In the genomic region with DNA sequence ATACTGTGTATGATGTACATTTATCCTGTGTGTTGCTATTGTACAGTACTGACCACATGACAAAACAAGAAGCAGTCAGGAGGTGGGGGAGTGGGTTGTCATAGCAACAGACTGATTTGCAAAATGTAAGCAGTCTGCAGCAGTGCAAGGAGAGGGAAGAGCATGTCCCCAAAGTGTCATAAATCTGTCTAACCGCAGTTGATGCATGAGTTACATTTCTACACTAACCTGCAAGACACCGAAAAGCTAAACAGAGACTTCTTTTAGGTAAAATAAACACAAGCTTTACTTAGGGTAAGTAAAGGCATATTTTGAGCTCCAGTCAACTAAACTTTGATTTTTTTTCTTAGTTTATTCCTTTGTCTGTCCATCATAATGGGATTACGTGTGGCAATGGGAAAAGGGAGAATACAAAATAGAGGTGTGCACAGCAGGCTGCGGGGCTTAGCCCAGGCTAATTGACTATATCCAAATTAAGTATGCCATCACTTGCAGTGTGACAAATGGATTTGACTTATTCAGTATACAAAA, we compare ENCODE assay signal across 13 cellular contexts.
DNase-seq lines count a peak whose midpoint lies in the region; ATAC-seq, FAIRE-seq and TF ChIP-seq lines count a peak whose summit lies in the region.
"Had no signal": no experiment of that assay in that cellular context is flagged by ENCODE, and none has a peak within 500 bp of the region (broad histone marks: within the 10 kb centered on the region; RNA-seq: fewer than 3 reads in every experiment).

No MANE protein-coding gene starts in this region.

- BruUV-seq in PC-9 (replicated peaks; lab: Mats Ljungman, UMichigan), result no TSS peak

- H3K27me3 Mint-ChIP-seq in astrocyte (ENCODE audit: low read depth, unreplicated experiment) (peaks cover 3% of the 10 kb centered on the region), naive B cell (peaks cover 26 to 33% (median 32%) of the 10 kb centered on the region in 3 donors)

- H3K9ac ChIP-seq in astrocyte (ENCODE audit: low read length), result peak overlapping the region; percentile 21

- H3K79me2 ChIP-seq in astrocyte (ENCODE audit: insufficient read depth, low read length) (no peaks in the 10 kb centered on the region), PC-9 (ENCODE audit: low read depth) (no peaks in the 10 kb centered on the region)

- H3K4me3 ChIP-seq in astrocyte (ENCODE audit: insufficient read depth, low read depth, low read length) (no peak overlapping the region), PC-9 (no peak overlapping the region), heart left ventricle (no peak overlapping the region)
- H3K4me3 ChIP-seq: upper lobe of left lung had no signal

- H3K9me3 ChIP-seq in astrocyte (ENCODE audit: insufficient read depth, low read depth, low read length) (no peaks in the 10 kb centered on the region), PC-9 (ENCODE audit: insufficient read depth, low read depth) (no peaks in the 10 kb centered on the region), heart left ventricle (no peaks in the 10 kb centered on the region)
- H3K9me3 ChIP-seq: upper lobe of left lung had no signal

- no peak overlapping the region for H3K27ac ChIP-seq in astrocyte (ENCODE audit: low read depth, low read length)
- H3K27ac ChIP-seq in PC-9, result no peak overlapping the region
- H3K27ac ChIP-seq in heart left ventricle, result peak overlapping the region in 1 of 12 donors; percentile 33

- H4K20me1 ChIP-seq in astrocyte (ENCODE audit: insufficient read depth, low read length) (peaks cover 4% of the 10 kb centered on the region), PC-9 (ENCODE audit: insufficient read depth) (no peaks in the 10 kb centered on the region)

- H2AFZ ChIP-seq in astrocyte (ENCODE audit: low read depth, low read length) (no peak overlapping the region), PC-9 (no peak overlapping the region)

- H3K4me1 Mint-ChIP-seq in astrocyte (ENCODE audit: low read depth, unreplicated experiment) (peaks cover 14% of the 10 kb centered on the region), naive B cell (peaks cover 0 to 5% (median 2%) of the 10 kb centered on the region in 3 donors)

- H3K4me3 Mint-ChIP-seq in astrocyte (ENCODE audit: unreplicated experiment) (no peak overlapping the region), naive B cell (no peak overlapping the region)

- H3K27me3 ChIP-seq in astrocyte (ENCODE audit: insufficient read depth, low read length) (no peaks in the 10 kb centered on the region), PC-9 (ENCODE audit: insufficient read depth, low read depth) (no peaks in the 10 kb centered on the region), heart left ventricle (peaks cover 0 to 9% (median 0%) of the 10 kb centered on the region in 9 donors)

- TF ChIP-seq CTCF in astrocyte (IDR thresholded peaks at IDR 0.05; ENCODE audit: insufficient read depth, low read depth, low read length), result no peak
- TF ChIP-seq CTCF in PC-9 (conservative IDR thresholded peaks at IDR 0.05), result no peak
- TF ChIP-seq CTCF in heart left ventricle (IDR thresholded peaks at IDR 0.05), result no peak

- CTCF ChIA-PET in PC-9 (lab: Charles Lee), result no interaction called here

- DNase-seq in EL (peak; percentile 57), NAMALWA (ENCODE audit: low spot score) (peak; percentile 35), astrocyte (ENCODE audit: low read depth) (peak; percentile 71), naive B cell (no peak), NK-92 (lab: John Stamatoyannopoulos, UW; ENCODE audit: unreplicated experiment) (no peak), PC-9 (no peak), HuH-7.5 (ENCODE audit: low spot score) (no peak), heart left ventricle (no peak)
- DNase-seq: activated naive CD4-positive, alpha-beta T cell treated with Interleukin-2 at 50 U/mL for 16 hours; GDM1; NCI-H226; stimulated activated CD4-positive, alpha-beta T cell treated with anti-CD3 and anti-CD28 coated beads, Interleukin-4, amount 100 ng/mL, for 24 hours; upper lobe of left lung had no signal

- 79 to 81% (median 80%) methylated on average over 4 of the region's 4 CpGs for WGBS in heart left ventricle, 4 donors

- H3K4me2 ChIP-seq in astrocyte (ENCODE audit: low read length) (no peak overlapping the region), PC-9 (no peak overlapping the region)

- H3F3A ChIP-seq in PC-9 (ENCODE audit: insufficient read depth, low read depth), result no peaks in the 10 kb centered on the region

- H3K27ac Mint-ChIP-seq in astrocyte (ENCODE audit: unreplicated experiment), result peak overlapping the region; percentile 22
- H3K27ac Mint-ChIP-seq in naive B cell, result no peak overlapping the region

- no peak for TF ChIP-seq POLR2A in heart left ventricle (IDR thresholded peaks at IDR 0.05)

- H3K9me2 ChIP-seq in PC-9 (ENCODE audit: insufficient read depth), result no peaks in the 10 kb centered on the region

- peaks cover 10% of the 10 kb centered on the region for H3K4me1 ChIP-seq in astrocyte (ENCODE audit: insufficient read depth, low read length)
- 0 out of 2 replicates have a peak, but pooled peaks cover under 1% of the 10 kb centered on the region for H3K4me1 ChIP-seq in PC-9 (replicated peaks; ENCODE audit: insufficient read depth)
- peaks cover 0 to 15% (median 0%) of the 10 kb centered on the region in 12 donors for H3K4me1 ChIP-seq in heart left ventricle

- peak; percentile 27 to 59 for ATAC-seq in naive B cell (ENCODE audit: low read depth in 2 of 2)
- no peak for ATAC-seq in heart left ventricle

- H3K36me3 ChIP-seq in astrocyte (ENCODE audit: insufficient read depth, low read length) (peaks cover 6% of the 10 kb centered on the region), PC-9 (ENCODE audit: low read depth) (no peaks in the 10 kb centered on the region), heart left ventricle (peaks cover 0 to 47% (median 15%) of the 10 kb centered on the region in 9 donors)

- H3K36me3 Mint-ChIP-seq in astrocyte (ENCODE audit: low read depth, unreplicated experiment) (no peaks in the 10 kb centered on the region), naive B cell (no peaks in the 10 kb centered on the region)

- POLR2A ChIA-PET in PC-9 (lab: Charles Lee; ENCODE audit: unreplicated experiment), result no interaction called here

- FAIRE-seq in astrocyte (lab: Jason Lieb, UNC), result no peak

- intact Hi-C loops in PC-9 (cut with micrococcal nuclease; ENCODE audit: unreplicated experiment) (no loop called here), heart left ventricle (cut with DNase I) (loop anchor here in 1 of 10 donors (10.0 kb wide), 1 partner anchor 925 kb away; no protein-coding TSS in a partner anchor)

- H3K9me3 Mint-ChIP-seq in astrocyte (ENCODE audit: unreplicated experiment), result no peaks in the 10 kb centered on the region
- H3K9me3 Mint-ChIP-seq in naive B cell, result peaks cover 0 to 2% (median 0%) of the 10 kb centered on the region in 7 donors

Comparison
In these comparisons a context has a peak if more than half of its experiments do, and no peak if none do; other contexts are left out.
1. DNase-seq: peak in EL (single experiment), NAMALWA (single experiment) and astrocyte (single experiment); none in naive B cell (single experiment), NK-92 (single experiment), PC-9 (0 of 2), HuH-7.5 (single experiment) and heart left ventricle (0 of 5).
2. ATAC-seq: peak in naive B cell (2 of 2); none in heart left ventricle (0 of 4).